Comparison of ENCODE assay signal across 8 cellular contexts in the genomic region with DNA sequence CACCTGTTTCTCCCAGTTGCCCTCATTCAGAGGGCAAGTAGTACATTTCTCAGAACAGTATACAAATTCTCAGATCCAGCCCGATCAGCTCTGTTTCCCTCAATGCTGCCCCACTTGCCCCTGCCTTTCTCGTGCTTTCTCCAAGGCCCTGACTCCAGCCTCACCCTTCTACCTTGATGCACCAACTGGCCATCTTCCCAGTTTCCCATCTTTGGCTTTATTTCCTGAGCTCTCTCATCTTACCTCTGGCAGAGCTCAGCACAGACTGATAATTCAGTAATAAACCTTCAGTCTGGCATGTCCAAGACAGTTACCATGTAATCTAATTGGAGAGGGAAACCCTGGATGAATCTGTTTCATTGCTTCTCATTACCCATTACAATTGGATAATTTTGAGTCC.
"Had no signal": no experiment of that assay in that cellular context is flagged by ENCODE, and none has a peak within 500 bp of the region (broad histone marks: within the 10 kb centered on the region; RNA-seq: fewer than 3 reads in every experiment).

No MANE protein-coding gene starts in this region.

- DNase-seq: GM23248, GOT3, H7, H9, HCEC 1CT, HFFc6 had no signal

- H3K4me1 Mint-ChIP-seq: GM23338 had no signal

- H3K9me3 ChIP-seq: HAP-1 had no signal

- H3K9ac ChIP-seq: GM23248 had no signal

- H3K4me3 ChIP-seq: GM23248, GM23338, HAP-1 had no signal

- H3K4me1 ChIP-seq: HAP-1 had no signal

- H3K4me2 ChIP-seq: GM23338 had no signal

- H3K4me3 Mint-ChIP-seq: GM23338, H9, HFFc6 had no signal

- H2AFZ ChIP-seq: GM23248, GM23338 had no signal

- H3K36me3 ChIP-seq: HAP-1 had no signal

- H3K9me3 Mint-ChIP-seq: H9 had no signal

- H3K27ac ChIP-seq: GM23248 had no signal

- H3K27ac Mint-ChIP-seq: GM23338, H9, HFFc6 had no signal
